1 cellular context compared by ENCODE assay signal in genomic region chr9:127869310-127870152, GRCh38.
TF ChIP-seq lines count a peak whose summit lies in the region.

No MANE protein-coding gene starts in this region.

TF ChIP-seq in GM12878, 131 proteins besides CTCF, POLR2A, EP300 and RAD21 (continues in another document):
- TF ChIP-seq CEBPB (IDR thresholded peaks at IDR 0.05; ENCODE audit: borderline replicate concordance in 1 of 2, low read depth in 2 of 2, low read length in 2 of 2) = no peak
- TF ChIP-seq FOS (IDR thresholded peaks at IDR 0.05; ENCODE audit: borderline replicate concordance, extremely low read depth, insufficient read length) = no peak
- peak; percentile 73 for TF ChIP-seq YY1 (IDR thresholded peaks at IDR 0.05; ENCODE audit: low read depth, low read length)
- no peak for TF ChIP-seq GATAD2B (conservative IDR thresholded peaks at IDR 0.05; ENCODE audit: low read depth)
- no peak for TF ChIP-seq CBFB (IDR thresholded peaks at IDR 0.05; ENCODE audit: low read depth)
- TF ChIP-seq SMARCA5 (IDR thresholded peaks at IDR 0.05) = peak; percentile 59; the same call in 1 of the 2 replicates
- TF ChIP-seq ZNF592 (IDR thresholded peaks at IDR 0.05) = no peak
- 0 out of 2 replicates have a peak, but pooled peaks have one; percentile 25 for TF ChIP-seq NBN (IDR thresholded peaks at IDR 0.05)
- no peak for TF ChIP-seq MEF2B (IDR thresholded peaks at IDR 0.05; ENCODE audit: partially characterized antibody, poor library complexity, severe bottlenecking)
- no peak for TF ChIP-seq ELK1 (IDR thresholded peaks at IDR 0.05; ENCODE audit: low read depth, low read length)
- peak; percentile 42 for TF ChIP-seq RELA (IDR thresholded peaks at IDR 0.05; ENCODE audit: borderline replicate concordance, partially characterized antibody)
- no peak for TF ChIP-seq EZH2 (IDR thresholded peaks at IDR 0.05; ENCODE audit: borderline replicate concordance, control insufficient read depth, low read depth, low read length)
- TF ChIP-seq SPI1 (IDR thresholded peaks at IDR 0.05; ENCODE audit: borderline replicate concordance, insufficient read depth, low read depth, low read length) = no peak
- TF ChIP-seq RUNX3 (IDR thresholded peaks at IDR 0.05; ENCODE audit: low read length) = no peak
- no peak for TF ChIP-seq ZNF217 (IDR thresholded peaks at IDR 0.05)
- no peak for TF ChIP-seq JUNB (IDR thresholded peaks at IDR 0.05)
- no peak for TF ChIP-seq PAX8 (IDR thresholded peaks at IDR 0.05)
- no peak for TF ChIP-seq SKIL (IDR thresholded peaks at IDR 0.05; ENCODE audit: low read depth, poor library complexity, severe bottlenecking)
- TF ChIP-seq WRNIP1 (IDR thresholded peaks at IDR 0.05; ENCODE audit: borderline replicate concordance, low read depth, low read length) = no peak
- TF ChIP-seq BMI1 (IDR thresholded peaks at IDR 0.05; ENCODE audit: borderline replicate concordance) = no peak
- peak; percentile 94 for TF ChIP-seq SMC3 (IDR thresholded peaks at IDR 0.05; ENCODE audit: borderline replicate concordance, low read length)
- TF ChIP-seq E2F4 (IDR thresholded peaks at IDR 0.05; ENCODE audit: low read depth, low read length) = no peak
- no peak for TF ChIP-seq NFIC (IDR thresholded peaks at IDR 0.05; ENCODE audit: low read depth, low read length)
- no peak for TF ChIP-seq ZBTB11 (CRISPR knock-in tag; IDR thresholded peaks at IDR 0.05)
- no peak for TF ChIP-seq HCFC1 (IDR thresholded peaks at IDR 0.05; ENCODE audit: low read length)
- TF ChIP-seq ESRRA (IDR thresholded peaks at IDR 0.05; ENCODE audit: low read length) = no peak
- TF ChIP-seq ZSCAN29 (IDR thresholded peaks at IDR 0.05) = no peak
- TF ChIP-seq RAD51 (IDR thresholded peaks at IDR 0.05) = no peak
- no peak for TF ChIP-seq CEBPZ (IDR thresholded peaks at IDR 0.05; ENCODE audit: low read depth, low read length)
- TF ChIP-seq NRF1 (conservative IDR thresholded peaks at IDR 0.05; ENCODE audit: low read depth, low read length) = no peak
- no peak for TF ChIP-seq MTA3 (IDR thresholded peaks at IDR 0.05; ENCODE audit: borderline replicate concordance, low read length)
- peak; percentile 40; the same call in 1 of the 2 replicates for TF ChIP-seq RB1 (IDR thresholded peaks at IDR 0.05; ENCODE audit: borderline replicate concordance)
- TF ChIP-seq NFXL1 (IDR thresholded peaks at IDR 0.05; ENCODE audit: borderline replicate concordance) = no peak
- no peak for TF ChIP-seq SUZ12 (IDR thresholded peaks at IDR 0.05; ENCODE audit: unreplicated experiment)
- TF ChIP-seq ETV6 (conservative IDR thresholded peaks at IDR 0.05 in 1 of 2, IDR thresholded peaks at IDR 0.05 in 1 of 2; ENCODE audit: borderline replicate concordance in 1 of 2, low read depth in 1 of 2) = no peak
- no peak for TF ChIP-seq BCL3 (IDR thresholded peaks at IDR 0.05; ENCODE audit: borderline replicate concordance, insufficient read depth, low read depth, low read length, poor library complexity, severe bottlenecking)
- no peak for TF ChIP-seq NR2C2 (IDR thresholded peaks at IDR 0.05; ENCODE audit: borderline replicate concordance, control insufficient read depth, insufficient read length, low read depth)
- no peak for TF ChIP-seq RBBP5 (conservative IDR thresholded peaks at IDR 0.05)
- peak; percentile 90 for TF ChIP-seq TCF12 (IDR thresholded peaks at IDR 0.05; ENCODE audit: low read depth, low read length)
- no peak for TF ChIP-seq MYC (IDR thresholded peaks at IDR 0.05; ENCODE audit: insufficient read depth, insufficient read length, insufficient replicate concordance, low read length, severe bottlenecking)
- no peak for TF ChIP-seq MLLT1 (IDR thresholded peaks at IDR 0.05)
- no peak for TF ChIP-seq USF1 (IDR thresholded peaks at IDR 0.05; ENCODE audit: borderline replicate concordance, extremely low read length, insufficient read depth, low read depth, low read length)
- no peak for TF ChIP-seq MAX (IDR thresholded peaks at IDR 0.05; ENCODE audit: low read depth, low read length)
- no peak for TF ChIP-seq SIX5 (IDR thresholded peaks at IDR 0.05; ENCODE audit: low read depth, low read length, severe bottlenecking)
- no peak for TF ChIP-seq CREM (IDR thresholded peaks at IDR 0.05; ENCODE audit: low read depth)
